4 cellular contexts compared by ENCODE assay signal in the genomic region with DNA sequence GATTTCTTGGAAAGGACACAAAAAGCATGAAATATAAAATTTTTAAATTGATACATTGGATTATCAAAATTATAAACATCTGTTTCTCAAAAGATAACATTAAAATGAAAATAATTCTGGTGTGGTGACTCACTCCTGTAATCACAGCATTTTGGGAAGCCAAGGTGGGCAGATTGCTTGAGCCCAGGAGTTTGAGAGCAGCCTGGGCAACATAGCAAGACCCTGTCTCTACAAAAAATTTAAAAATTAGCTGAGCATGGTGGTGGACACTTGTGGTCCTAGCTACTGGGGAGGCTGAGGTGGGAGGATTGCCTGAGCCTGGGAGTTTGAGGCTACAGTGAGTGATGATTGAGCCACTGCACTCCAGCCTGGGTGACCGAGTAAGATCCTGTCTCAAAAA. TPM values are rescaled to one million over a fixed set of nuclear protein-coding genes. Genes with fewer than 3 reads are reported as not detected.
"Had no signal": no experiment of that assay in that cellular context is flagged by ENCODE, and none has a peak within 500 bp of the region (broad histone marks: within the 10 kb centered on the region; RNA-seq: fewer than 3 reads in every experiment).

No MANE protein-coding gene starts in this region.

RNA-seq across cellular contexts. Expression of a gene that starts 16.4 kb away (rescaled TPM):
- total RNA-seq: natural killer cell treated with Interleukin-12 subunit alpha and Interleukin-12 subunit beta and Interleukin-15 and Interleukin-18, amount 100 ng/mL, for 72 hours had no signal

RNA-seq across cellular contexts. Expression of a gene that starts 25.5 kb away (rescaled TPM):
- total RNA-seq: natural killer cell treated with Interleukin-12 subunit alpha and Interleukin-12 subunit beta and Interleukin-15 and Interleukin-18, amount 100 ng/mL, for 72 hours; renal cortical epithelial cell had no signal
- polyA plus RNA-seq: naive thymus-derived CD4-positive, alpha-beta T cell; naive thymus-derived CD8-positive, alpha-beta T cell had no signal
